Comparison of ENCODE assay signal across 1 cellular context in genomic region chr2:113167115-113167932, GRCh38.
A peak's percentile ranks its signal among the peaks of the same experiment; 100 is the strongest.
TF ChIP-seq lines count a peak whose summit lies in the region.

No MANE protein-coding gene starts in this region.

TF ChIP-seq in HepG2, 621 proteins besides CTCF, POLR2A, EP300 and RAD21 (continued from another document and continues in another):
- peak; percentile 100 for TF ChIP-seq ZNF687 (CRISPR knock-in tag; IDR thresholded peaks at IDR 0.05)
- peak; percentile 88 for TF ChIP-seq ZNF552 (CRISPR knock-in tag; IDR thresholded peaks at IDR 0.05; ENCODE audit: borderline replicate concordance)
- peak; percentile 67 for TF ChIP-seq MTF1 (CRISPR knock-in tag; IDR thresholded peaks at IDR 0.05)
- TF ChIP-seq ZNF83 (CRISPR knock-in tag; IDR thresholded peaks at IDR 0.05; ENCODE audit: borderline replicate concordance), result 0 out of 2 replicates have a peak, but pooled peaks have one; percentile 54
- TF ChIP-seq FOXO4 (CRISPR knock-in tag; conservative IDR thresholded peaks at IDR 0.05), result no peak
- TF ChIP-seq DZIP1 (CRISPR knock-in tag; IDR thresholded peaks at IDR 0.05), result no peak
- no peak for TF ChIP-seq MBNL3 (CRISPR knock-in tag; conservative IDR thresholded peaks at IDR 0.05)
- no peak for TF ChIP-seq PRDM4 (CRISPR knock-in tag; IDR thresholded peaks at IDR 0.05; ENCODE audit: borderline replicate concordance)
- no peak for TF ChIP-seq ZMAT5 (CRISPR knock-in tag; IDR thresholded peaks at IDR 0.05; ENCODE audit: borderline replicate concordance, low read depth)
- TF ChIP-seq THAP9 (CRISPR knock-in tag; IDR thresholded peaks at IDR 0.05; ENCODE audit: borderline replicate concordance), result peak; percentile 87; the same call in 1 of the 2 replicates
- TF ChIP-seq ZNF232 (CRISPR knock-in tag; IDR thresholded peaks at IDR 0.05; ENCODE audit: borderline replicate concordance), result peak; percentile 98
- peak; percentile 81; the same call in 1 of the 2 replicates for TF ChIP-seq ZFP41 (CRISPR knock-in tag; IDR thresholded peaks at IDR 0.05; ENCODE audit: borderline replicate concordance)
- peak; percentile 99 for TF ChIP-seq ERF (CRISPR knock-in tag; IDR thresholded peaks at IDR 0.05)
- TF ChIP-seq PHF20 (CRISPR knock-in tag; IDR thresholded peaks at IDR 0.05), result peak; percentile 46; the same call in 1 of the 2 replicates
- no peak for TF ChIP-seq ZBTB1 (CRISPR knock-in tag; IDR thresholded peaks at IDR 0.05; ENCODE audit: borderline replicate concordance)
- peak; percentile 41; the same call in 1 of the 2 replicates for TF ChIP-seq NAIF1 (CRISPR knock-in tag; IDR thresholded peaks at IDR 0.05; ENCODE audit: borderline replicate concordance)
- peak; percentile 40 for TF ChIP-seq ATF3 (CRISPR knock-in tag; IDR thresholded peaks at IDR 0.05)
- TF ChIP-seq ZNF468 (CRISPR knock-in tag; IDR thresholded peaks at IDR 0.05), result no peak
- peak; percentile 97; the same call in 1 of the 2 replicates for TF ChIP-seq KDM5B (CRISPR knock-in tag; IDR thresholded peaks at IDR 0.05; ENCODE audit: borderline replicate concordance)
- no peak for TF ChIP-seq ZNF570 (CRISPR knock-in tag; IDR thresholded peaks at IDR 0.05; ENCODE audit: borderline replicate concordance)
- peak; percentile 95 for TF ChIP-seq ZNF704 (CRISPR knock-in tag; IDR thresholded peaks at IDR 0.05; ENCODE audit: borderline replicate concordance)
- TF ChIP-seq ZFYVE20 (CRISPR knock-in tag; IDR thresholded peaks at IDR 0.05; ENCODE audit: borderline replicate concordance, low read depth), result no peak; the same call in 1 of the 2 replicates
- TF ChIP-seq MXD1 (CRISPR knock-in tag; IDR thresholded peaks at IDR 0.05), result peak; percentile 78; the same call in 1 of the 2 replicates
- TF ChIP-seq ZNF512 (CRISPR knock-in tag; IDR thresholded peaks at IDR 0.05), result no peak
- TF ChIP-seq SRF (IDR thresholded peaks at IDR 0.05; ENCODE audit: low read depth, low read length), result 0 out of 2 replicates have a peak, but pooled peaks have one; percentile 12
- no peak for TF ChIP-seq ZNF557 (CRISPR knock-in tag; IDR thresholded peaks at IDR 0.05)
- TF ChIP-seq ZNF777 (CRISPR knock-in tag; IDR thresholded peaks at IDR 0.05), result peak; percentile 56; the same call in 1 of the 2 replicates
- TF ChIP-seq FLYWCH1 (CRISPR knock-in tag; IDR thresholded peaks at IDR 0.05), result no peak
- peak; percentile 21 for TF ChIP-seq MED8 (CRISPR knock-in tag; IDR thresholded peaks at IDR 0.05; ENCODE audit: insufficient replicate concordance)
- TF ChIP-seq ATRX (CRISPR knock-in tag; IDR thresholded peaks at IDR 0.05; ENCODE audit: borderline replicate concordance), result no peak
- peak; percentile 88; the same call in 1 of the 2 replicates for TF ChIP-seq HOMEZ (CRISPR knock-in tag; IDR thresholded peaks at IDR 0.05; ENCODE audit: low read depth)
- peak; percentile 100 for TF ChIP-seq HNF1B (CRISPR knock-in tag; IDR thresholded peaks at IDR 0.05)
- TF ChIP-seq ZFP36L1 (CRISPR knock-in tag; IDR thresholded peaks at IDR 0.05), result peak; percentile 98; the same call in 1 of the 2 replicates
